8 cellular contexts compared by ENCODE assay signal in genomic region chr1:156368889-156369684, GRCh38.
DNase-seq lines count a peak whose midpoint lies in the region; ATAC-seq lines count a peak whose summit lies in the region.

A gene with protein sequence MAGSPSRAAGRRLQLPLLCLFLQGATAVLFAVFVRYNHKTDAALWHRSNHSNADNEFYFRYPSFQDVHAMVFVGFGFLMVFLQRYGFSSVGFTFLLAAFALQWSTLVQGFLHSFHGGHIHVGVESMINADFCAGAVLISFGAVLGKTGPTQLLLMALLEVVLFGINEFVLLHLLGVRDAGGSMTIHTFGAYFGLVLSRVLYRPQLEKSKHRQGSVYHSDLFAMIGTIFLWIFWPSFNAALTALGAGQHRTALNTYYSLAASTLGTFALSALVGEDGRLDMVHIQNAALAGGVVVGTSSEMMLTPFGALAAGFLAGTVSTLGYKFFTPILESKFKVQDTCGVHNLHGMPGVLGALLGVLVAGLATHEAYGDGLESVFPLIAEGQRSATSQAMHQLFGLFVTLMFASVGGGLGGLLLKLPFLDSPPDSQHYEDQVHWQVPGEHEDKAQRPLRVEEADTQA (plus strand): TSS chr1:156369211. CDS start chr1:156369250, 39 bp downstream.

- peak; percentile 45 to 56 for ATAC-seq in stimulated activated naive B cell treated with anti-CD40 and anti-IgM and Interleukin-4, amounts not matched to agents 10 μg/mL and 1 μg/mL and 100 μg/mL, for 72 hours (replicated peaks)
- no peak for ATAC-seq in HG02610 (IDR thresholded peaks at IDR 0.05; ENCODE audit: unreplicated experiment)

- H3K27ac Mint-ChIP-seq in stimulated activated naive B cell treated with anti-CD40 and anti-IgM and Interleukin-4, amounts not matched to agents 10 μg/mL and 1 μg/mL and 100 μg/mL, for 72 hours: no peak within 1 kb of the TSS

- H3K36me3 Mint-ChIP-seq in stimulated activated naive B cell treated with anti-CD40 and anti-IgM and Interleukin-4, amounts not matched to agents 10 μg/mL and 1 μg/mL and 100 μg/mL, for 72 hours: no peaks in the 10 kb centered on the region

- H3K4me1 Mint-ChIP-seq in stimulated activated naive B cell treated with anti-CD40 and anti-IgM and Interleukin-4, amounts not matched to agents 10 μg/mL and 1 μg/mL and 100 μg/mL, for 72 hours: peaks cover 8 to 16% of the 10 kb centered on the region in 2 donors

- peak; percentile 86 for DNase-seq in DMS53 (lab: John Stamatoyannopoulos, UW)
- DNase-seq in NCI-H2029 (lab: John Stamatoyannopoulos, UW): peak; percentile 30
- peak; percentile 55 for DNase-seq in astrocyte of the hippocampus (ENCODE audit: low read depth, low spot score)
- DNase-seq in iPS-NIHi7 (ENCODE audit: extremely low spot score): peak; percentile 89
- no peak for DNase-seq in stimulated activated naive B cell treated with anti-CD40 and anti-IgM and Interleukin-4, amounts not matched to agents 10 μg/mL and 1 μg/mL and 100 μg/mL, for 72 hours
- DNase-seq in germinal center (ENCODE audit: low spot score): no peak
- no peak for DNase-seq in HuH-7.5 (ENCODE audit: low spot score)

- peaks cover 64 to 82% of the 10 kb centered on the region in 2 donors for H3K27me3 Mint-ChIP-seq in stimulated activated naive B cell treated with anti-CD40 and anti-IgM and Interleukin-4, amounts not matched to agents 10 μg/mL and 1 μg/mL and 100 μg/mL, for 72 hours

- H3K4me3 Mint-ChIP-seq in stimulated activated naive B cell treated with anti-CD40 and anti-IgM and Interleukin-4, amounts not matched to agents 10 μg/mL and 1 μg/mL and 100 μg/mL, for 72 hours: peak within 1 kb of the TSS; percentile 78 to 79

- no peaks in the 10 kb centered on the region for H3K9me3 Mint-ChIP-seq in stimulated activated naive B cell treated with anti-CD40 and anti-IgM and Interleukin-4, amounts not matched to agents 10 μg/mL and 1 μg/mL and 100 μg/mL, for 72 hours

Comparison
In these comparisons a context has a peak if more than half of its experiments do, and no peak if none do; other contexts are left out.
1. DNase-seq: peak in DMS53 (single experiment), NCI-H2029 (single experiment), astrocyte of the hippocampus (single experiment) and iPS-NIHi7 (single experiment); none in stimulated activated naive B cell treated with anti-CD40 and anti-IgM and Interleukin-4, amounts not matched to agents 10 μg/mL and 1 μg/mL and 100 μg/mL, for 72 hours (single experiment), germinal center (single experiment) and HuH-7.5 (single experiment).